In genomic region chr11:4697583-4697982, GRCh38 we compare ENCODE assay signal across 13 cellular contexts. TPM values are rescaled to one million over a fixed set of nuclear protein-coding genes. Genes with fewer than 3 reads are reported as not detected.
DNase-seq lines count a peak whose midpoint lies in the region; ATAC-seq and TF ChIP-seq lines count a peak whose summit lies in the region.
"Had no signal": no experiment of that assay in that cellular context is flagged by ENCODE, and none has a peak within 500 bp of the region (broad histone marks: within the 10 kb centered on the region; RNA-seq: fewer than 3 reads in every experiment).

Gene OR51E2, minus strand, starts transcription at chr11:4697853. Its CDS starts 15,142 bp downstream, at chr11:4682711.

- no peaks in the 10 kb centered on the region for H4K20me1 ChIP-seq in GM23338 (replicated peaks; ENCODE audit: insufficient read depth)

- no peak within 1 kb of the TSS for H3K27ac Mint-ChIP-seq in GM23338
- H3K27ac Mint-ChIP-seq in activated CD4-positive, alpha-beta T cell treated with anti-CD3 and anti-CD28 coated beads, Interleukin-2, amount 10 ng/mL, durations not matched to agents 7 days and 5 days: no peak within 1 kb of the TSS

- no peaks in the 10 kb centered on the region for H3K27me3 Mint-ChIP-seq in GM23338 (ENCODE audit: insufficient read depth, low read depth, poor library complexity)
- H3K27me3 Mint-ChIP-seq in activated CD4-positive, alpha-beta T cell treated with anti-CD3 and anti-CD28 coated beads, Interleukin-2, amount 10 ng/mL, durations not matched to agents 7 days and 5 days: peaks cover 3% of the 10 kb centered on the region

- H3K36me3 Mint-ChIP-seq in GM23338 (ENCODE audit: low read depth): no peaks in the 10 kb centered on the region
- no peaks in the 10 kb centered on the region for H3K36me3 Mint-ChIP-seq in activated CD4-positive, alpha-beta T cell treated with anti-CD3 and anti-CD28 coated beads, Interleukin-2, amount 10 ng/mL, durations not matched to agents 7 days and 5 days (ENCODE audit: low read depth)

- POLR2A ChIA-PET in activated CD4-positive, alpha-beta T cell treated with anti-CD3 and anti-CD28 coated beads, Interleukin-2, amount 10 ng/mL, durations not matched to agents 7 days and 5 days (lab: Charles Lee): no interaction called here

- no peaks in the 10 kb centered on the region for H3K9me3 Mint-ChIP-seq in GM23338
- no peaks in the 10 kb centered on the region for H3K9me3 Mint-ChIP-seq in activated CD4-positive, alpha-beta T cell treated with anti-CD3 and anti-CD28 coated beads, Interleukin-2, amount 10 ng/mL, durations not matched to agents 7 days and 5 days

- peak within 1 kb of the TSS; percentile 11; the same call in 1 of the 2 replicates for H2AFZ ChIP-seq in GM23338

- H3K4me1 Mint-ChIP-seq in GM23338: no peaks in the 10 kb centered on the region
- H3K4me1 Mint-ChIP-seq in activated CD4-positive, alpha-beta T cell treated with anti-CD3 and anti-CD28 coated beads, Interleukin-2, amount 10 ng/mL, durations not matched to agents 7 days and 5 days: peaks cover 8% of the 10 kb centered on the region

- TF ChIP-seq CTCF in GM23338 (conservative IDR thresholded peaks at IDR 0.05; ENCODE audit: low read depth in 2 of 2) (peak in 1 of 2 experiments; percentile 38; a peak in 2 of 4 replicates), epithelial cell of esophagus (IDR thresholded peaks at IDR 0.05; ENCODE audit: insufficient read depth, low read depth, low read length, missing control alignments) (no peak)

- H3K79me2 ChIP-seq in GM23338 (replicated peaks; ENCODE audit: insufficient read depth): no peaks in the 10 kb centered on the region

- peak; percentile 17 for DNase-seq in GM23338 (ENCODE audit: low spot score)
- peak; percentile 84 for DNase-seq in NCI-H748 (lab: John Stamatoyannopoulos, UW; ENCODE audit: unreplicated experiment)
- DNase-seq in epithelial cell of esophagus (ENCODE audit: low read depth): peak; percentile 35
- DNase-seq in skeletal muscle cell (ENCODE audit: low read depth): peak; percentile 36
- no peak for DNase-seq in stimulated activated naive CD4-positive, alpha-beta T cell treated with Interleukin-2 at 50 U/mL for 16 hours (lab: John Stamatoyannopoulos, UW)
- DNase-seq in kidney glomerular epithelial cell (lab: John Stamatoyannopoulos, UW): no peak
- no peak for DNase-seq in activated CD4-positive, alpha-beta T cell treated with anti-CD3 and anti-CD28 coated beads, Interleukin-2, amount 10 ng/mL, durations not matched to agents 7 days and 5 days
- DNase-seq in foreskin melanocyte: no peak
- DNase-seq: activated effector memory CD4-positive, alpha-beta T cell treated with Interleukin-2 at 50 U/mL for 16 hours; NCI-H2171; right cardiac atrium had no signal

- no peaks in the 10 kb centered on the region for H3F3A ChIP-seq in GM23338 (replicated peaks; ENCODE audit: low read depth)

- no peaks in the 10 kb centered on the region for H3K36me3 ChIP-seq in GM23338 (ENCODE audit: insufficient read depth)

- no peak within 1 kb of the TSS for H3K27ac ChIP-seq in GM23338 (ENCODE audit: low read depth)

- H3K27me3 ChIP-seq in GM23338 (ENCODE audit: insufficient read depth): no peaks in the 10 kb centered on the region

- CTCF ChIA-PET in activated CD4-positive, alpha-beta T cell treated with anti-CD3 and anti-CD28 coated beads, Interleukin-2, amount 10 ng/mL, durations not matched to agents 7 days and 5 days (lab: Charles Lee): no interaction called here

- H3K4me3 Mint-ChIP-seq in GM23338: no peak within 1 kb of the TSS
- no peak within 1 kb of the TSS for H3K4me3 Mint-ChIP-seq in activated CD4-positive, alpha-beta T cell treated with anti-CD3 and anti-CD28 coated beads, Interleukin-2, amount 10 ng/mL, durations not matched to agents 7 days and 5 days

- peak; percentile 53 for ATAC-seq in GM23338
- ATAC-seq: right cardiac atrium had no signal

- H3K4me1 ChIP-seq in GM23338 (ENCODE audit: insufficient read depth): no peaks in the 10 kb centered on the region

- no peaks in the 10 kb centered on the region for H3K9me2 ChIP-seq in GM23338 (ENCODE audit: insufficient read depth)

- H3K4me3 ChIP-seq in GM23338: no peak within 1 kb of the TSS
- H3K4me3 ChIP-seq in epithelial cell of esophagus (ENCODE audit: low read length): no peak within 1 kb of the TSS
- H3K4me3 ChIP-seq in skeletal muscle cell (ENCODE audit: low read depth, low read length): no peak within 1 kb of the TSS

- H3K4me2 ChIP-seq in GM23338: no peak within 1 kb of the TSS

TF ChIP-seq in GM23338, 12 proteins besides CTCF, POLR2A, EP300 and RAD21 (continues in another document):
- no peak for TF ChIP-seq ETS1 (IDR thresholded peaks at IDR 0.05)
- no peak for TF ChIP-seq CREB1 (CRISPR knock-in tag; IDR thresholded peaks at IDR 0.05; ENCODE audit: low read depth)
- no peak for TF ChIP-seq ZNF331 (CRISPR knock-in tag; IDR thresholded peaks at IDR 0.05; ENCODE audit: low read depth)
- no peak for TF ChIP-seq STAT1 (IDR thresholded peaks at IDR 0.05; ENCODE audit: unreplicated experiment)
- TF ChIP-seq NANOG (IDR thresholded peaks at IDR 0.05; ENCODE audit: borderline replicate concordance): no peak
- TF ChIP-seq EZH2 (IDR thresholded peaks at IDR 0.05; ENCODE audit: low read depth, unreplicated experiment): no peak
- TF ChIP-seq JUNB (IDR thresholded peaks at IDR 0.05; ENCODE audit: unreplicated experiment): no peak
- TF ChIP-seq EZH2phosphoT487 (IDR thresholded peaks at IDR 0.05; ENCODE audit: unreplicated experiment): no peak
- no peak for TF ChIP-seq ZNF462 (CRISPR knock-in tag; IDR thresholded peaks at IDR 0.05)

RNA-seq across cellular contexts. Expression of gene OR51E2, which starts in this region (rescaled TPM):
- total RNA-seq in GM23338 (2014; rRNA removed; shearing (Covaris generic)): not detected in 2 replicates
- polyA plus RNA-seq in GM23338 (2016; fragmentation: Nextera tagmentation; extraction: Ambion mirVana): not detected in 2 replicates
- not detected for total RNA-seq in activated CD4-positive, alpha-beta T cell treated with anti-CD3 and anti-CD28 coated beads, Interleukin-2, amount 10 ng/mL, durations not matched to agents 7 days and 5 days
- total RNA-seq: dermis microvascular lymphatic vessel endothelial cell, mesenteric fat pad, right cardiac atrium had no signal

Comparison
In these comparisons a context has a peak if more than half of its experiments do, and no peak if none do; other contexts are left out.
1. Peak in DNase-seq and ATAC-seq in GM23338; RNA of the gene not detected or under 1 TPM.
2. DNase-seq: peak in NCI-H748 (single experiment), epithelial cell of esophagus (single experiment) and skeletal muscle cell (single experiment); none in stimulated activated naive CD4-positive, alpha-beta T cell treated with Interleukin-2 at 50 U/mL for 16 hours (single experiment), kidney glomerular epithelial cell (single experiment), activated CD4-positive, alpha-beta T cell treated with anti-CD3 and anti-CD28 coated beads, Interleukin-2, amount 10 ng/mL, durations not matched to agents 7 days and 5 days (single experiment) and foreskin melanocyte (single experiment).